In genomic region chr16:58506241-58507194, GRCh38 we compare ENCODE assay signal across 19 cellular contexts. TPM values are rescaled to one million over a fixed set of nuclear protein-coding genes. Genes with fewer than 3 reads are reported as not detected.
DNase-seq lines count a peak whose midpoint lies in the region; ATAC-seq, FAIRE-seq and TF ChIP-seq lines count a peak whose summit lies in the region.
"Had no signal": no experiment of that assay in that cellular context is flagged by ENCODE, and none has a peak within 500 bp of the region (broad histone marks: within the 10 kb centered on the region; RNA-seq: fewer than 3 reads in every experiment).

No MANE protein-coding gene starts in this region.

- TF ChIP-seq RAD21 in GM12878 (IDR thresholded peaks at IDR 0.05; ENCODE audit: insufficient read depth, low read depth, low read length), result no peak

- DNase-seq in NCI-H82 (lab: John Stamatoyannopoulos, UW) (peak; percentile 45), NCI-H82 treated with DMSO at 0.1 percent for 48 hours (lab: John Stamatoyannopoulos, UW; ENCODE audit: unreplicated experiment) (no peak), H7 (peak; percentile 48), GM12878 (ENCODE audit: low read depth, low spot score) (no peak), osteoblast (ENCODE audit: insufficient read length, low spot score, missing footprints) (peak; percentile 74)
- DNase-seq: activated CD4-positive, alpha-beta T cell treated with anti-CD3 and anti-CD28 coated beads for 4 hours; cortex of kidney; DMS53; NCI-H1436; NCI-H226 had no signal

- RAD21 ChIA-PET in GM12878 (lab: Charles Lee; ENCODE audit: unreplicated experiment), result no interaction called here

- POLR2A ChIA-PET in GM12878 (lab: Charles Lee), result no interaction called here

- H2AFZ ChIP-seq in GM12878 (ENCODE audit: control insufficient read depth, low read depth, low read length) (no peak overlapping the region), osteoblast (ENCODE audit: low read length) (no peak overlapping the region)

- H4K20me1 ChIP-seq in GM12878 (ENCODE audit: control insufficient read depth, insufficient read depth), result no peaks in the 10 kb centered on the region
- H4K20me1 ChIP-seq in osteoblast (ENCODE audit: insufficient read depth, low read length), result peaks cover 3% of the 10 kb centered on the region

- H3K4me3 ChIP-seq in H7 (ENCODE audit: insufficient read depth, low read depth, low read length), result no peak overlapping the region
- H3K4me3 ChIP-seq in GM12878, result no peak overlapping the region
- H3K4me3 ChIP-seq in osteoblast (ENCODE audit: insufficient read depth, low read length), result no peak overlapping the region
- H3K4me3 ChIP-seq: body of pancreas, gastrocnemius medialis, tibial artery had no signal

- no TSS peak for BruUV-seq in GM12878 (replicated peaks; lab: Mats Ljungman, UMichigan)

- SMC1A ChIA-PET in GM12878 (lab: Charles Lee; ENCODE audit: uncharacterized antibody, unreplicated experiment), result no interaction called here

- no peak overlapping the region for H3K27ac ChIP-seq in GM12878 (ENCODE audit: control insufficient read depth, insufficient read depth)
- no peak overlapping the region for H3K27ac ChIP-seq in osteoblast (ENCODE audit: low read depth, low read length)
- H3K27ac ChIP-seq: body of pancreas, C4-2B, gastrocnemius medialis, tibial artery had no signal

- H3K79me2 ChIP-seq in GM12878 (ENCODE audit: control insufficient read depth, insufficient read depth, low read length) (no peaks in the 10 kb centered on the region), osteoblast (ENCODE audit: insufficient read depth, low read length) (no peaks in the 10 kb centered on the region)

- no peak for FAIRE-seq in GM12878 (lab: Jason Lieb, UNC)
- FAIRE-seq: A204.1, H54 had no signal

- H3K4me1 ChIP-seq in GM12878 (ENCODE audit: control insufficient read depth, insufficient read depth, low read length), result no peaks in the 10 kb centered on the region
- H3K4me1 ChIP-seq in osteoblast (ENCODE audit: insufficient read depth, low read length), result no peaks in the 10 kb centered on the region

- H3K4me2 ChIP-seq in GM12878 (ENCODE audit: control insufficient read depth, insufficient read depth) (no peak overlapping the region), osteoblast (ENCODE audit: insufficient read depth, low read length) (no peak overlapping the region)

- CTCF ChIA-PET in GM12878 (lab: Yijun Ruan, JAX), result interaction anchor here (1.2 to 1.4 kb wide), 2 partner anchors 11 to 154 kb away, joined by 5 read pairs; no protein-coding TSS in a partner anchor

- 71% methylated on average over 20 of the region's 20 CpGs for WGBS in GM12878 (ENCODE audit: insufficient coverage, insufficient replicate concordance, low lambda C conversion rate, missing lambda C conversion rate)

- TF ChIP-seq EP300 in GM12878 (IDR thresholded peaks at IDR 0.05; ENCODE audit: borderline replicate concordance in 1 of 2, control insufficient read depth in 1 of 2, low read depth in 2 of 2, low read length in 2 of 2), result no peak

- H3K36me3 ChIP-seq in H7 (replicated peaks; ENCODE audit: control insufficient read depth, insufficient read depth, low read length) (no peaks in the 10 kb centered on the region; the same call in 1 of the 2 replicates), GM12878 (ENCODE audit: control insufficient read depth in 2 of 2, insufficient read depth in 2 of 2, low read length in 1 of 2) (no peaks in the 10 kb centered on the region), osteoblast (ENCODE audit: insufficient read depth, low read length) (no peaks in the 10 kb centered on the region)
- H3K36me3 ChIP-seq: gastrocnemius medialis, tibial artery had no signal

- no peak for TF ChIP-seq POLR2A in GM12878 (IDR thresholded peaks at IDR 0.05; ENCODE audit: low read depth, low read length)

- H3K9ac ChIP-seq in GM12878 (ENCODE audit: control insufficient read depth, insufficient read depth, low read length), result no peak overlapping the region

- TF ChIP-seq CTCF in GM12878 (IDR thresholded peaks at IDR 0.05 in 2 of 3, conservative IDR thresholded peaks at IDR 0.05 in 1 of 3; ENCODE audit: control insufficient read depth in 2 of 3, extremely low read depth in 1 of 3, insufficient read depth in 1 of 3, low read depth in 3 of 3, low read length in 3 of 3) (no peak), osteoblast (IDR thresholded peaks at IDR 0.05; ENCODE audit: extremely low read depth, low read depth, low read length) (no peak)

- no peaks in the 10 kb centered on the region for H3K9me3 ChIP-seq in GM12878 (replicated peaks; ENCODE audit: control insufficient read depth, insufficient read depth, low read length)
- no peaks in the 10 kb centered on the region for H3K9me3 ChIP-seq in osteoblast (ENCODE audit: low read depth, low read length)
- H3K9me3 ChIP-seq: body of pancreas, gastrocnemius medialis, tibial artery had no signal

- H3K27me3 ChIP-seq in H7 (ENCODE audit: control insufficient read depth, insufficient read depth, low read length) (no peaks in the 10 kb centered on the region; the same call in none of the 2 replicates), GM12878 (replicated peaks in 1 of 2; ENCODE audit: control insufficient read depth in 2 of 2, insufficient read depth in 2 of 2, low read length in 1 of 2) (0 out of 4 replicates have a peak, but pooled peaks cover 0 to 2% of the 10 kb centered on the region in 2 experiments), osteoblast (ENCODE audit: insufficient read depth, low read length) (no peaks in the 10 kb centered on the region)
- H3K27me3 ChIP-seq: body of pancreas had no signal

- intact Hi-C loops in GM12878 (cut with micrococcal nuclease; ENCODE audit: unreplicated experiment), result no loop called here

- ATAC-seq in GM12878 (peak; percentile 17; the same call in 1 of the 3 replicates), HG03442 (IDR thresholded peaks at IDR 0.05; ENCODE audit: unreplicated experiment) (no peak), GM19035 (IDR thresholded peaks at IDR 0.05; ENCODE audit: unreplicated experiment) (no peak), HG02642 (IDR thresholded peaks at IDR 0.05; ENCODE audit: poor library complexity, unreplicated experiment) (no peak)
- ATAC-seq: body of pancreas, gastrocnemius medialis had no signal

- in situ Hi-C loops in GM12878 (cut with MboI), result loop anchor here (25.0 kb wide), 1 partner anchor 231 kb away; the partner anchor contains the start of gene GOT2

TF ChIP-seq in GM12878, 131 proteins besides CTCF, POLR2A, EP300 and RAD21 (continues in another document):
- TF ChIP-seq ATF2 (IDR thresholded peaks at IDR 0.05; ENCODE audit: low read length) (no peak), CBX3 (IDR thresholded peaks at IDR 0.05; ENCODE audit: borderline replicate concordance, low read depth) (no peak)

RNA-seq across cellular contexts. Expression of gene NDRG4, which starts 6.6 kb away (rescaled TPM):
- total RNA-seq in H7 (2014; rRNA removed; shearing (Covaris generic)), result 24.9 and 27.6 TPM in 2 replicates
- 2.8 and 3.0 TPM in 2 replicates for total RNA-seq in GM12878 (2013; cell fraction: nucleolus; rRNA removed)
- total RNA-seq in GM12878 (2014; rRNA removed) (3.3 and 3.8 TPM in 2 replicates), GM12878 (2014; rRNA removed; fragmentation: Illumina TruSeq; extraction: Trizol) (1.2 and 2.5 TPM in 2 replicates), GM12878 (2021) (1.9 and 2.5 TPM in 2 replicates), osteoblast (6.5 and 8.0 TPM in 2 replicates)
- 2.5 TPM for polyA plus RNA-seq in GM12878 (2011; ENCODE audit: low read depth)
- polyA plus RNA-seq in GM12878 (2011; rRNA removed) (1.7 and 2.1 TPM in 2 replicates), GM12878 (2014; fragmentation: Illumina TruSeq; extraction: Trizol) (1.4 and 2.7 TPM in 2 replicates), GM12878 (2014; fragmentation: Nextera tagmentation; extraction: Ambion mirVana) (under 1 TPM; 0.33 to 0.39 TPM), GM12878 (2014; rRNA removed) (3.1 and 3.3 TPM in 2 replicates), GM12878 (2016; fragmentation: Nextera tagmentation; extraction: Ambion mirVana) (1 to 10 TPM; 2.0 to 2.6 TPM)
- 3.8 and 5.0 TPM in 2 replicates for polyA plus RNA-seq in GM12878 (2011; cell fraction: cytosol; rRNA removed)
- 16.1 and 17.8 TPM in 2 replicates for polyA plus RNA-seq in GM12878 (2011; cell fraction: nucleus; rRNA removed)
- 1.8 and 3.0 TPM in 2 replicates for polyA plus RNA-seq in GM12878 (2012)
- 2.4 and 5.2 TPM in 2 replicates for polyA minus RNA-seq in GM12878 (2011; rRNA and poly(A)+ RNA removed)
- polyA minus RNA-seq in GM12878 (2011; cell fraction: cytosol; rRNA and poly(A)+ RNA removed), result 0.94 and 1.0 TPM in 2 replicates
- 6.0 and 10.3 TPM in 2 replicates for polyA minus RNA-seq in GM12878 (2011; cell fraction: nucleus; rRNA and poly(A)+ RNA removed)

RNA-seq across cellular contexts. Expression of gene SETD6, which starts 8.8 kb away (rescaled TPM):
- total RNA-seq in H7 (2014; rRNA removed; shearing (Covaris generic)), result 32.2 and 39.4 TPM in 2 replicates
- total RNA-seq in GM12878 (2013; cell fraction: nucleolus; rRNA removed), result 41.1 and 41.2 TPM in 2 replicates
- total RNA-seq in GM12878 (2014; rRNA removed) (18.3 and 18.7 TPM in 2 replicates), GM12878 (2014; rRNA removed; fragmentation: Illumina TruSeq; extraction: Trizol) (11.2 and 11.7 TPM in 2 replicates), GM12878 (2021) (13.2 and 18.5 TPM in 2 replicates), osteoblast (12.3 and 17.7 TPM in 2 replicates)
- 7.2 TPM for polyA plus RNA-seq in GM12878 (2011; ENCODE audit: low read depth)
- polyA plus RNA-seq in GM12878 (2011; rRNA removed) (13.8 and 15.4 TPM in 2 replicates), GM12878 (2014; fragmentation: Illumina TruSeq; extraction: Trizol) (12.8 and 15.7 TPM in 2 replicates), GM12878 (2014; fragmentation: Nextera tagmentation; extraction: Ambion mirVana) (10 to 100 TPM in 1 of 2 experiments, 1 to 10 TPM in 1; 8.2 to 13.4 TPM), GM12878 (2014; rRNA removed) (23.7 and 23.8 TPM in 2 replicates), GM12878 (2016; fragmentation: Nextera tagmentation; extraction: Ambion mirVana) (10 to 100 TPM; 19.5 to 22.5 TPM)
- 7.0 and 11.2 TPM in 2 replicates for polyA plus RNA-seq in GM12878 (2011; cell fraction: cytosol; rRNA removed)
- 42.8 and 58.2 TPM in 2 replicates for polyA plus RNA-seq in GM12878 (2011; cell fraction: nucleus; rRNA removed)
- 12.9 and 13.5 TPM in 2 replicates for polyA plus RNA-seq in GM12878 (2012)
- polyA minus RNA-seq in GM12878 (2011; rRNA and poly(A)+ RNA removed), result 8.0 and 9.8 TPM in 2 replicates
- 3.6 and 3.7 TPM in 2 replicates for polyA minus RNA-seq in GM12878 (2011; cell fraction: cytosol; rRNA and poly(A)+ RNA removed)
- polyA minus RNA-seq in GM12878 (2011; cell fraction: nucleus; rRNA and poly(A)+ RNA removed), result 15.0 and 24.0 TPM in 2 replicates

Comparison
In these comparisons a context has a peak if more than half of its experiments do, and no peak if none do; other contexts are left out.
1. DNase-seq: peak in NCI-H82 (single experiment), H7 (single experiment) and osteoblast (single experiment); none in NCI-H82 treated with DMSO at 0.1 percent for 48 hours (single experiment) and GM12878 (single experiment).